Comparison of ENCODE assay signal across 4 cellular contexts in genomic region chr2:85744055-85744454, GRCh38.
TF ChIP-seq lines count a peak whose summit lies in the region.

No MANE protein-coding gene starts in this region.

TF ChIP-seq in SK-N-SH, 30 proteins besides CTCF, POLR2A, EP300 and RAD21:
- no peak for TF ChIP-seq GABPA (IDR thresholded peaks at IDR 0.05; ENCODE audit: low read depth)
- TF ChIP-seq POLR2AphosphoS5 (IDR thresholded peaks at IDR 0.05; ENCODE audit: low read depth, low read length), result no peak
- TF ChIP-seq CHD2 (IDR thresholded peaks at IDR 0.05; ENCODE audit: low read length, partially characterized antibody), result no peak
- TF ChIP-seq USF1 (IDR thresholded peaks at IDR 0.05; ENCODE audit: borderline replicate concordance, low read depth), result no peak
- no peak for TF ChIP-seq NRF1 (IDR thresholded peaks at IDR 0.05; ENCODE audit: low read depth, low read length)
- no peak for TF ChIP-seq FOSL2 (IDR thresholded peaks at IDR 0.05; ENCODE audit: borderline replicate concordance, low read depth)
- TF ChIP-seq EZH2phosphoT487 (IDR thresholded peaks at IDR 0.05; ENCODE audit: borderline replicate concordance, low read depth), result no peak
- no peak for TF ChIP-seq SMC3 (IDR thresholded peaks at IDR 0.05; ENCODE audit: low read depth, low read length)

TF ChIP-seq in SK-N-SH treated with all-trans-retinoic acid at 6 μM for 48 hours, 23 proteins besides CTCF, POLR2A, EP300 and RAD21 (continues in another document):
- TF ChIP-seq, protein P1, sequence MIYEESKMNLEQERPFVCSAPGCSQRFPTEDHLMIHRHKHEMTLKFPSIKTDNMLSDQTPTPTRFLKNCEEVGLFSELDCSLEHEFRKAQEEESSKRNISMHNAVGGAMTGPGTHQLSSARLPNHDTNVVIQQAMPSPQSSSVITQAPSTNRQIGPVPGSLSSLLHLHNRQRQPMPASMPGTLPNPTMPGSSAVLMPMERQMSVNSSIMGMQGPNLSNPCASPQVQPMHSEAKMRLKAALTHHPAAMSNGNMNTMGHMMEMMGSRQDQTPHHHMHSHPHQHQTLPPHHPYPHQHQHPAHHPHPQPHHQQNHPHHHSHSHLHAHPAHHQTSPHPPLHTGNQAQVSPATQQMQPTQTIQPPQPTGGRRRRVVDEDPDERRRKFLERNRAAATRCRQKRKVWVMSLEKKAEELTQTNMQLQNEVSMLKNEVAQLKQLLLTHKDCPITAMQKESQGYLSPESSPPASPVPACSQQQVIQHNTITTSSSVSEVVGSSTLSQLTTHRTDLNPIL (CRISPR knock-in tag; IDR thresholded peaks at IDR 0.05; ENCODE audit: low read depth), result no peak
- TF ChIP-seq GLIS3 (CRISPR knock-in tag; IDR thresholded peaks at IDR 0.05) (no peak), ZFP30 (CRISPR knock-in tag; IDR thresholded peaks at IDR 0.05) (no peak), TCF4 (CRISPR knock-in tag; IDR thresholded peaks at IDR 0.05; ENCODE audit: borderline replicate concordance) (no peak), SNAI2 (CRISPR knock-in tag; IDR thresholded peaks at IDR 0.05) (no peak), POU6F1 (CRISPR knock-in tag; IDR thresholded peaks at IDR 0.05; ENCODE audit: borderline replicate concordance, low read depth) (no peak), BACH2 (CRISPR knock-in tag; IDR thresholded peaks at IDR 0.05; ENCODE audit: borderline replicate concordance) (no peak), ZC3H10 (CRISPR knock-in tag; IDR thresholded peaks at IDR 0.05) (no peak)
- TF ChIP-seq, protein P2, sequence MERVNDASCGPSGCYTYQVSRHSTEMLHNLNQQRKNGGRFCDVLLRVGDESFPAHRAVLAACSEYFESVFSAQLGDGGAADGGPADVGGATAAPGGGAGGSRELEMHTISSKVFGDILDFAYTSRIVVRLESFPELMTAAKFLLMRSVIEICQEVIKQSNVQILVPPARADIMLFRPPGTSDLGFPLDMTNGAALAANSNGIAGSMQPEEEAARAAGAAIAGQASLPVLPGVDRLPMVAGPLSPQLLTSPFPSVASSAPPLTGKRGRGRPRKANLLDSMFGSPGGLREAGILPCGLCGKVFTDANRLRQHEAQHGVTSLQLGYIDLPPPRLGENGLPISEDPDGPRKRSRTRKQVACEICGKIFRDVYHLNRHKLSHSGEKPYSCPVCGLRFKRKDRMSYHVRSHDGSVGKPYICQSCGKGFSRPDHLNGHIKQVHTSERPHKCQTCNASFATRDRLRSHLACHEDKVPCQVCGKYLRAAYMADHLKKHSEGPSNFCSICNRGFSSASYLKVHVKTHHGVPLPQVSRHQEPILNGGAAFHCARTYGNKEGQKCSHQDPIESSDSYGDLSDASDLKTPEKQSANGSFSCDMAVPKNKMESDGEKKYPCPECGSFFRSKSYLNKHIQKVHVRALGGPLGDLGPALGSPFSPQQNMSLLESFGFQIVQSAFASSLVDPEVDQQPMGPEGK (CRISPR knock-in tag; IDR thresholded peaks at IDR 0.05; ENCODE audit: borderline replicate concordance), result no peak

TF ChIP-seq in endothelial cell of umbilical vein, 7 proteins besides CTCF, POLR2A, EP300 and RAD21:
- TF ChIP-seq POLR2AphosphoS5 (IDR thresholded peaks at IDR 0.05; ENCODE audit: insufficient read depth, low read depth, low read length), result no peak
- TF ChIP-seq, protein P3, sequence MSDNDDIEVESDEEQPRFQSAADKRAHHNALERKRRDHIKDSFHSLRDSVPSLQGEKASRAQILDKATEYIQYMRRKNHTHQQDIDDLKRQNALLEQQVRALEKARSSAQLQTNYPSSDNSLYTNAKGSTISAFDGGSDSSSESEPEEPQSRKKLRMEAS (IDR thresholded peaks at IDR 0.05; ENCODE audit: insufficient read depth, insufficient read length), result no peak
- no peak for TF ChIP-seq JUN (IDR thresholded peaks at IDR 0.05; ENCODE audit: borderline replicate concordance, insufficient read depth, insufficient read length, low read depth)
- no peak for TF ChIP-seq FOS (IDR thresholded peaks at IDR 0.05; ENCODE audit: borderline replicate concordance, insufficient read depth, low read length)
- TF ChIP-seq GATA2 (IDR thresholded peaks at IDR 0.05; ENCODE audit: insufficient read depth, insufficient read length, low read depth, low read length), result no peak
- TF ChIP-seq MYC (IDR thresholded peaks at IDR 0.05; ENCODE audit: low read depth, low read length), result no peak
- no peak for TF ChIP-seq EZH2 (IDR thresholded peaks at IDR 0.05; ENCODE audit: borderline replicate concordance, low read depth, low read length, severe bottlenecking)

TF ChIP-seq in HepG2, 621 proteins besides CTCF, POLR2A, EP300 and RAD21 (continues in another document):
- TF ChIP-seq, protein P4, sequence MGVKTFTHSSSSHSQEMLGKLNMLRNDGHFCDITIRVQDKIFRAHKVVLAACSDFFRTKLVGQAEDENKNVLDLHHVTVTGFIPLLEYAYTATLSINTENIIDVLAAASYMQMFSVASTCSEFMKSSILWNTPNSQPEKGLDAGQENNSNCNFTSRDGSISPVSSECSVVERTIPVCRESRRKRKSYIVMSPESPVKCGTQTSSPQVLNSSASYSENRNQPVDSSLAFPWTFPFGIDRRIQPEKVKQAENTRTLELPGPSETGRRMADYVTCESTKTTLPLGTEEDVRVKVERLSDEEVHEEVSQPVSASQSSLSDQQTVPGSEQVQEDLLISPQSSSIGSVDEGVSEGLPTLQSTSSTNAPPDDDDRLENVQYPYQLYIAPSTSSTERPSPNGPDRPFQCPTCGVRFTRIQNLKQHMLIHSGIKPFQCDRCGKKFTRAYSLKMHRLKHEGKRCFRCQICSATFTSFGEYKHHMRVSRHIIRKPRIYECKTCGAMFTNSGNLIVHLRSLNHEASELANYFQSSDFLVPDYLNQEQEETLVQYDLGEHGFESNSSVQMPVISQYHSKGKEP (CRISPR knock-in tag; IDR thresholded peaks at IDR 0.05), result no peak
- TF ChIP-seq, protein P5, sequence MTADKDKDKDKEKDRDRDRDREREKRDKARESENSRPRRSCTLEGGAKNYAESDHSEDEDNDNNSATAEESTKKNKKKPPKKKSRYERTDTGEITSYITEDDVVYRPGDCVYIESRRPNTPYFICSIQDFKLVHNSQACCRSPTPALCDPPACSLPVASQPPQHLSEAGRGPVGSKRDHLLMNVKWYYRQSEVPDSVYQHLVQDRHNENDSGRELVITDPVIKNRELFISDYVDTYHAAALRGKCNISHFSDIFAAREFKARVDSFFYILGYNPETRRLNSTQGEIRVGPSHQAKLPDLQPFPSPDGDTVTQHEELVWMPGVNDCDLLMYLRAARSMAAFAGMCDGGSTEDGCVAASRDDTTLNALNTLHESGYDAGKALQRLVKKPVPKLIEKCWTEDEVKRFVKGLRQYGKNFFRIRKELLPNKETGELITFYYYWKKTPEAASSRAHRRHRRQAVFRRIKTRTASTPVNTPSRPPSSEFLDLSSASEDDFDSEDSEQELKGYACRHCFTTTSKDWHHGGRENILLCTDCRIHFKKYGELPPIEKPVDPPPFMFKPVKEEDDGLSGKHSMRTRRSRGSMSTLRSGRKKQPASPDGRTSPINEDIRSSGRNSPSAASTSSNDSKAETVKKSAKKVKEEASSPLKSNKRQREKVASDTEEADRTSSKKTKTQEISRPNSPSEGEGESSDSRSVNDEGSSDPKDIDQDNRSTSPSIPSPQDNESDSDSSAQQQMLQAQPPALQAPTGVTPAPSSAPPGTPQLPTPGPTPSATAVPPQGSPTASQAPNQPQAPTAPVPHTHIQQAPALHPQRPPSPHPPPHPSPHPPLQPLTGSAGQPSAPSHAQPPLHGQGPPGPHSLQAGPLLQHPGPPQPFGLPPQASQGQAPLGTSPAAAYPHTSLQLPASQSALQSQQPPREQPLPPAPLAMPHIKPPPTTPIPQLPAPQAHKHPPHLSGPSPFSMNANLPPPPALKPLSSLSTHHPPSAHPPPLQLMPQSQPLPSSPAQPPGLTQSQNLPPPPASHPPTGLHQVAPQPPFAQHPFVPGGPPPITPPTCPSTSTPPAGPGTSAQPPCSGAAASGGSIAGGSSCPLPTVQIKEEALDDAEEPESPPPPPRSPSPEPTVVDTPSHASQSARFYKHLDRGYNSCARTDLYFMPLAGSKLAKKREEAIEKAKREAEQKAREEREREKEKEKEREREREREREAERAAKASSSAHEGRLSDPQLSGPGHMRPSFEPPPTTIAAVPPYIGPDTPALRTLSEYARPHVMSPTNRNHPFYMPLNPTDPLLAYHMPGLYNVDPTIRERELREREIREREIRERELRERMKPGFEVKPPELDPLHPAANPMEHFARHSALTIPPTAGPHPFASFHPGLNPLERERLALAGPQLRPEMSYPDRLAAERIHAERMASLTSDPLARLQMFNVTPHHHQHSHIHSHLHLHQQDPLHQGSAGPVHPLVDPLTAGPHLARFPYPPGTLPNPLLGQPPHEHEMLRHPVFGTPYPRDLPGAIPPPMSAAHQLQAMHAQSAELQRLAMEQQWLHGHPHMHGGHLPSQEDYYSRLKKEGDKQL (CRISPR knock-in tag; IDR thresholded peaks at IDR 0.05; ENCODE audit: low read depth), result no peak
- TF ChIP-seq MLLT10 (CRISPR knock-in tag; IDR thresholded peaks at IDR 0.05) (no peak), ARID5B (CRISPR knock-in tag; IDR thresholded peaks at IDR 0.05) (no peak), JUNB (CRISPR knock-in tag; IDR thresholded peaks at IDR 0.05; ENCODE audit: borderline replicate concordance) (no peak), YEATS2 (CRISPR knock-in tag; IDR thresholded peaks at IDR 0.05; ENCODE audit: borderline replicate concordance) (no peak), ARID2 (CRISPR knock-in tag; IDR thresholded peaks at IDR 0.05; ENCODE audit: borderline replicate concordance) (no peak)
- TF ChIP-seq, protein P6, sequence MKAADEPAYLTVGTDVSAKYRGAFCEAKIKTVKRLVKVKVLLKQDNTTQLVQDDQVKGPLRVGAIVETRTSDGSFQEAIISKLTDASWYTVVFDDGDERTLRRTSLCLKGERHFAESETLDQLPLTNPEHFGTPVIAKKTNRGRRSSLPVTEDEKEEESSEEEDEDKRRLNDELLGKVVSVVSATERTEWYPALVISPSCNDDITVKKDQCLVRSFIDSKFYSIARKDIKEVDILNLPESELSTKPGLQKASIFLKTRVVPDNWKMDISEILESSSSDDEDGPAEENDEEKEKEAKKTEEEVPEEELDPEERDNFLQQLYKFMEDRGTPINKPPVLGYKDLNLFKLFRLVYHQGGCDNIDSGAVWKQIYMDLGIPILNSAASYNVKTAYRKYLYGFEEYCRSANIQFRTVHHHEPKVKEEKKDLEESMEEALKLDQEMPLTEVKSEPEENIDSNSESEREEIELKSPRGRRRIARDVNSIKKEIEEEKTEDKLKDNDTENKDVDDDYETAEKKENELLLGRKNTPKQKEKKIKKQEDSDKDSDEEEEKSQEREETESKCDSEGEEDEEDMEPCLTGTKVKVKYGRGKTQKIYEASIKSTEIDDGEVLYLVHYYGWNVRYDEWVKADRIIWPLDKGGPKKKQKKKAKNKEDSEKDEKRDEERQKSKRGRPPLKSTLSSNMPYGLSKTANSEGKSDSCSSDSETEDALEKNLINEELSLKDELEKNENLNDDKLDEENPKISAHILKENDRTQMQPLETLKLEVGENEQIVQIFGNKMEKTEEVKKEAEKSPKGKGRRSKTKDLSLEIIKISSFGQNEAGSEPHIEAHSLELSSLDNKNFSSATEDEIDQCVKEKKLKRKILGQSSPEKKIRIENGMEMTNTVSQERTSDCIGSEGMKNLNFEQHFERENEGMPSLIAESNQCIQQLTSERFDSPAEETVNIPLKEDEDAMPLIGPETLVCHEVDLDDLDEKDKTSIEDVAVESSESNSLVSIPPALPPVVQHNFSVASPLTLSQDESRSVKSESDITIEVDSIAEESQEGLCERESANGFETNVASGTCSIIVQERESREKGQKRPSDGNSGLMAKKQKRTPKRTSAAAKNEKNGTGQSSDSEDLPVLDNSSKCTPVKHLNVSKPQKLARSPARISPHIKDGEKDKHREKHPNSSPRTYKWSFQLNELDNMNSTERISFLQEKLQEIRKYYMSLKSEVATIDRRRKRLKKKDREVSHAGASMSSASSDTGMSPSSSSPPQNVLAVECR (CRISPR knock-in tag; IDR thresholded peaks at IDR 0.05; ENCODE audit: borderline replicate concordance), result no peak
- TF ChIP-seq, protein P7, sequence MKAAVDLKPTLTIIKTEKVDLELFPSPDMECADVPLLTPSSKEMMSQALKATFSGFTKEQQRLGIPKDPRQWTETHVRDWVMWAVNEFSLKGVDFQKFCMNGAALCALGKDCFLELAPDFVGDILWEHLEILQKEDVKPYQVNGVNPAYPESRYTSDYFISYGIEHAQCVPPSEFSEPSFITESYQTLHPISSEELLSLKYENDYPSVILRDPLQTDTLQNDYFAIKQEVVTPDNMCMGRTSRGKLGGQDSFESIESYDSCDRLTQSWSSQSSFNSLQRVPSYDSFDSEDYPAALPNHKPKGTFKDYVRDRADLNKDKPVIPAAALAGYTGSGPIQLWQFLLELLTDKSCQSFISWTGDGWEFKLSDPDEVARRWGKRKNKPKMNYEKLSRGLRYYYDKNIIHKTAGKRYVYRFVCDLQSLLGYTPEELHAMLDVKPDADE (CRISPR knock-in tag; IDR thresholded peaks at IDR 0.05), result no peak
